ENCODE assay signal across 9 cellular contexts in genomic region chr7:55019691-55020480, GRCh38. TPM values are rescaled to one million over a fixed set of nuclear protein-coding genes. Genes with fewer than 3 reads are reported as not detected.
DNase-seq lines count a peak whose midpoint lies in the region; ATAC-seq and TF ChIP-seq lines count a peak whose summit lies in the region.
"Had no signal": no experiment of that assay in that cellular context is flagged by ENCODE, and none has a peak within 500 bp of the region (broad histone marks: within the 10 kb centered on the region; RNA-seq: fewer than 3 reads in every experiment).

No MANE protein-coding gene starts in this region.

- WGBS in lung, 2 donors, result 2 to 3% methylated on average over 60 to 78 of the region's 78 CpGs
- 1 to 3% methylated on average over 60 to 78 of the region's 78 CpGs for WGBS in aorta, 2 donors

- H3K9me3 ChIP-seq in lung (ENCODE audit: control insufficient read depth in 2 of 2, insufficient read depth in 1 of 2, low read length in 1 of 2) (peaks cover 0 to 3% of the 10 kb centered on the region in 2 donors), aorta (ENCODE audit: control insufficient read depth, low read length) (no peaks in the 10 kb centered on the region)

- peak; percentile 23 for ATAC-seq in Right ventricle myocardium inferior
- peak; percentile 11 for ATAC-seq in lung (ENCODE audit: insufficient read depth, low FRiP score)
- ATAC-seq in aorta (ENCODE audit: low FRiP score), result peak; percentile 4

- intact Hi-C loops in Right ventricle myocardium inferior (cut with DNase I) (loop anchor here (2.0 to 10.0 kb wide), 5 partner anchors 42 to 235 kb away; no protein-coding TSS in a partner anchor), cardiac septum (cut with DNase I) (loop anchor here (5.0 kb wide), 2 partner anchors 37 to 107 kb away; no protein-coding TSS in a partner anchor), aorta (cut with DNase I) (loop anchor here (2.0 to 10.0 kb wide), 6 partner anchors 32 to 235 kb away; no protein-coding TSS in a partner anchor)

- H3K4me1 ChIP-seq in lung (ENCODE audit: control insufficient read depth in 2 of 2, insufficient read depth in 2 of 2, low read length in 2 of 2) (peaks cover 0 to 10% of the 10 kb centered on the region in 2 donors), aorta (ENCODE audit: control insufficient read depth in 1 of 2, insufficient read depth in 2 of 2, low read length in 2 of 2) (no peaks in the 10 kb centered on the region)

- DNase-seq in Right ventricle myocardium inferior (ENCODE audit: missing footprints), result no peak
- no peak for DNase-seq in cardiac septum (ENCODE audit: low spot score)
- DNase-seq in dermis blood vessel endothelial cell, result peak; percentile 17
- no peak for DNase-seq in lung (ENCODE audit: low spot score)
- peak in 1 of 2 donors; percentile 78 for DNase-seq in aorta
- DNase-seq in occipital lobe (lab: John Stamatoyannopoulos, UW), result no peak
- DNase-seq in stimulated activated CD4-positive, alpha-beta T cell treated with anti-CD3 and anti-CD28 coated beads, Interleukin-4, amount 100 ng/mL, for 1 hour, result no peak
- no peak for DNase-seq in KG1 (lab: John Stamatoyannopoulos, UW)
- DNase-seq: naive B cell had no signal

- peak overlapping the region; percentile 89 for H3K4me3 ChIP-seq in lung
- H3K4me3 ChIP-seq in aorta (ENCODE audit: low read length in 2 of 2), result peak overlapping the region; percentile 84 to 88

- peak overlapping the region; percentile 84 to 96 for H3K27ac ChIP-seq in lung (ENCODE audit: low read depth in 1 of 2, low read length in 1 of 2)
- peak overlapping the region; percentile 15 to 91 for H3K27ac ChIP-seq in aorta (ENCODE audit: low read depth in 1 of 2, low read length in 2 of 2)

- H3K36me3 ChIP-seq in lung (ENCODE audit: control insufficient read depth in 2 of 2, insufficient read depth in 2 of 2, low read length in 2 of 2) (no peaks in the 10 kb centered on the region), aorta (ENCODE audit: control insufficient read depth in 1 of 2, insufficient read depth in 2 of 2, low read length in 1 of 2) (no peaks in the 10 kb centered on the region)

- H3K27me3 ChIP-seq in lung (ENCODE audit: control insufficient read depth, insufficient read depth), result no peaks in the 10 kb centered on the region
- H3K27me3 ChIP-seq in aorta (ENCODE audit: control insufficient read depth in 1 of 2, insufficient read depth in 2 of 2, low read length in 1 of 2), result no peaks in the 10 kb centered on the region

- no peak for TF ChIP-seq CTCF in lung (IDR thresholded peaks at IDR 0.05; ENCODE audit: control extremely low read depth, extremely low read depth)

RNA-seq across cellular contexts. Expression of gene EGFR, which starts 1.1 kb away (rescaled TPM):
- total RNA-seq in Right ventricle myocardium inferior (11.4 TPM), cardiac septum (7.6 TPM), dermis blood vessel endothelial cell (0.56 and 0.85 TPM in 2 replicates), lung (10 to 100 TPM; 60.9 to 78.7 TPM), aorta (10 to 100 TPM; 70.5 to 72.4 TPM), occipital lobe (9.4 TPM)
- polyA plus RNA-seq in lung (10 to 100 TPM; 11.6 to 13.3 TPM), aorta (10 to 100 TPM in 1 of 2 donors, 1 to 10 TPM in 1; 3.0 to 11.3 TPM)
